9 cellular contexts compared by ENCODE assay signal in genomic region chr2:48107326-48107925, GRCh38.
A peak's percentile ranks its signal among the peaks of the same experiment; 100 is the strongest.
DNase-seq lines count a peak whose midpoint lies in the region; ATAC-seq and TF ChIP-seq lines count a peak whose summit lies in the region.
"Had no signal": no experiment of that assay in that cellular context is flagged by ENCODE, and none has a peak within 500 bp of the region (broad histone marks: within the 10 kb centered on the region; RNA-seq: fewer than 3 reads in every experiment).

No MANE protein-coding gene starts in this region.

- WGBS in mammary epithelial cell (ENCODE audit: low coverage, missing lambda C conversion rate): 58% methylated on average over 9 of the region's 9 CpGs
- 84 to 87% methylated on average over 7 of the region's 9 CpGs for WGBS in mesodermal cell (ENCODE audit: insufficient coverage in 2 of 2), 2 experiments

- peak overlapping the region; percentile 31 for H3K4me2 ChIP-seq in mammary epithelial cell (ENCODE audit: insufficient read depth, low read depth, low read length)

- no peaks in the 10 kb centered on the region for H3K79me2 ChIP-seq in mammary epithelial cell (ENCODE audit: insufficient read depth, low read length)

- no peak overlapping the region for H3K4me3 ChIP-seq in mammary epithelial cell (replicated peaks in 1 of 3; ENCODE audit: insufficient read depth in 1 of 3, low read depth in 2 of 3, low read length in 3 of 3)
- H3K4me3 ChIP-seq in mesodermal cell (ENCODE audit: extremely low read depth, insufficient read depth, low read length, poor library complexity, severe bottlenecking): no peak overlapping the region

- H3K4me1 ChIP-seq in mammary epithelial cell (ENCODE audit: insufficient read depth, low read length) (peaks cover 39% of the 10 kb centered on the region), mesodermal cell (ENCODE audit: control insufficient read depth, insufficient read depth, low read length, poor library complexity, severe bottlenecking) (peaks cover 26% of the 10 kb centered on the region)

- peak; percentile 17 for DNase-seq in CD1c-positive myeloid dendritic cell (ENCODE audit: extremely low spot score)
- DNase-seq in LoVo (ENCODE audit: low spot score): peak; percentile 35
- DNase-seq in mammary epithelial cell: peak; percentile 91
- DNase-seq in kidney glomerular epithelial cell (lab: John Stamatoyannopoulos, UW): no peak
- no peak for DNase-seq in pons (ENCODE audit: low spot score)
- DNase-seq in DMS79 treated with DMSO at 0.1 percent for 48 hours (lab: John Stamatoyannopoulos, UW): no peak
- DNase-seq: activated CD4-positive, alpha-beta memory T cell treated with anti-CD3 and anti-CD28 coated beads, Interleukin-2, amount 10 ng/mL, durations not matched to agents 7 days and 5 days had no signal

- no peaks in the 10 kb centered on the region for H3K27me3 ChIP-seq in mammary epithelial cell (ENCODE audit: insufficient read depth, low read length)

- no peaks in the 10 kb centered on the region for H3K36me3 ChIP-seq in mammary epithelial cell (ENCODE audit: insufficient read depth, low read length)
- no peaks in the 10 kb centered on the region for H3K36me3 ChIP-seq in mesodermal cell (ENCODE audit: control insufficient read depth, insufficient read depth, low read length)

- H3K9me3 ChIP-seq in mammary epithelial cell (replicated peaks; ENCODE audit: insufficient read depth, low read length): no peaks in the 10 kb centered on the region
- H3K9me3 ChIP-seq in mesodermal cell (ENCODE audit: control insufficient read depth, low read length): no peaks in the 10 kb centered on the region

- peak in 1 of 2 donors; percentile 17 for TF ChIP-seq CTCF in mammary epithelial cell (conservative IDR thresholded peaks at IDR 0.05 in 1 of 2, IDR thresholded peaks at IDR 0.05 in 1 of 2; ENCODE audit: extremely low read depth in 1 of 2, insufficient read depth in 1 of 2, low read depth in 1 of 2, low read length in 2 of 2)

- dilution Hi-C loops in mammary epithelial cell (cut with HindIII; ENCODE audit: low sequenced_read_pairs): loop anchor here (5.0 kb wide), 1 partner anchor 320 kb away; no protein-coding TSS in a partner anchor

- no TSS peak for BruUV-seq in mammary epithelial cell (replicated peaks; lab: Mats Ljungman, UMichigan)

- no peaks in the 10 kb centered on the region for H4K20me1 ChIP-seq in mammary epithelial cell (ENCODE audit: insufficient read depth, low read length)

- intact Hi-C loops in mammary epithelial cell (cut with micrococcal nuclease): no loop called here

- H3K27ac ChIP-seq in mammary epithelial cell (ENCODE audit: insufficient read depth, low read depth, low read length) (peak overlapping the region; percentile 89), mesodermal cell (ENCODE audit: low read depth, low read length, severe bottlenecking) (peak overlapping the region; percentile 87)

- peak overlapping the region; percentile 16 for H3K9ac ChIP-seq in mammary epithelial cell (ENCODE audit: insufficient read depth, low read length)

- CTCF ChIA-PET in mammary epithelial cell (lab: Charles Lee; ENCODE audit: low non-redundant PET): interaction anchor here (0.5 to 1.1 kb wide), 5 partner anchors 201 to 772 kb away, joined by 3 to 13 read pairs (median 7); partner anchors contain the start of gene FBXO11

- H2AFZ ChIP-seq in mammary epithelial cell (ENCODE audit: low read depth, low read length): peak overlapping the region; percentile 58

- no peak for ATAC-seq in GM19023 (IDR thresholded peaks at IDR 0.05; ENCODE audit: unreplicated experiment)

- in situ Hi-C loops in mammary epithelial cell (cut with MboI; ENCODE audit: low sequenced_read_pairs in 2 of 2): loop anchor here in 1 of 2 donors (10.0 kb wide), 1 partner anchor 253 kb away; no protein-coding TSS in a partner anchor

Comparison
In these comparisons a context has a peak if more than half of its experiments do, and no peak if none do; other contexts are left out.
1. DNase-seq: peak in CD1c-positive myeloid dendritic cell (single experiment), LoVo (single experiment) and mammary epithelial cell (single experiment); none in kidney glomerular epithelial cell (single experiment), pons (single experiment) and DMS79 treated with DMSO at 0.1 percent for 48 hours (single experiment).